In the genomic region with DNA sequence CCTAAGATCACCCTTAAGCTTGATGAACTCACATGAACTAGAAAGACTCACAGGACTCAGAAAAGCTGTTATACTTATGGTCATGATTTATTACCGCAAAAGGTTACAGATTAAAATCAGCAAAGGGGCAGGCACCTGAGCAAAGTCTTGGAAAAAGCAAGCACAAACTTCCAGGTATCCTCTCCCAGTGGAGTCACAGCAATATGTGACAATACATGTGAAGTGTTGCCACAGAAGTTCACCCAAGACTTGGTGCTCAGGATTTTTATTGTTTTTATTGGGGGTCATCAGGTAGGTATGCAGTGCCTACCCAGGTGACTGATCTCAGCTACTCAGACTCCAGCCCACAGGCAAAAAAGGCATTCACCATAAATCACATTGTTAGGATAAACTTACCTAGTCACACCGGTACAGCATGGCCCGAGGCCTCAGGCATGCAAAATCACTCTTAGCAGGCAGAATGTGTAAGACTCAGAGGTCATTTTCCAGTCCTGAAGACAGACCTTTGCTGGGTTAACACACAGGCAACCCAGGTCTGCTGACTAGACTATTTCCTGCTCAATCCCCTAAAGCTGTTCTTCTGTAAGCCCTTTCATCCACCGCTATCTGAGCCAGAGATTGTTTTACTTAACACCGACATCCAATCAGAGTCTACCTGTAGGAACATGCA, we compare ENCODE assay signal across 1 cellular context.
TF ChIP-seq lines count a peak whose summit lies in the region.

No MANE protein-coding gene starts in this region.

TF ChIP-seq in HepG2, 621 proteins besides CTCF, POLR2A, EP300 and RAD21:
- TF ChIP-seq MAFF (IDR thresholded peaks at IDR 0.05; ENCODE audit: low read depth, low read length), result peak; percentile 81
- TF ChIP-seq MAFK (conservative IDR thresholded peaks at IDR 0.05 in 1 of 2, IDR thresholded peaks at IDR 0.05 in 1 of 2; ENCODE audit: low read length in 2 of 2), result peak; percentile 73 to 83; a peak in 3 of 4 replicates
- TF ChIP-seq, protein P1, sequence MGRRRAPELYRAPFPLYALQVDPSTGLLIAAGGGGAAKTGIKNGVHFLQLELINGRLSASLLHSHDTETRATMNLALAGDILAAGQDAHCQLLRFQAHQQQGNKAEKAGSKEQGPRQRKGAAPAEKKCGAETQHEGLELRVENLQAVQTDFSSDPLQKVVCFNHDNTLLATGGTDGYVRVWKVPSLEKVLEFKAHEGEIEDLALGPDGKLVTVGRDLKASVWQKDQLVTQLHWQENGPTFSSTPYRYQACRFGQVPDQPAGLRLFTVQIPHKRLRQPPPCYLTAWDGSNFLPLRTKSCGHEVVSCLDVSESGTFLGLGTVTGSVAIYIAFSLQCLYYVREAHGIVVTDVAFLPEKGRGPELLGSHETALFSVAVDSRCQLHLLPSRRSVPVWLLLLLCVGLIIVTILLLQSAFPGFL (CRISPR knock-in tag; IDR thresholded peaks at IDR 0.05), result no peak
